ENCODE assay signal across 24 cellular contexts in genomic region chr3:194606941-194607340, GRCh38.
"Had no signal": no experiment of that assay in that cellular context is flagged by ENCODE, and none has a peak within 500 bp of the region (broad histone marks: within the 10 kb centered on the region; RNA-seq: fewer than 3 reads in every experiment).

No MANE protein-coding gene starts in this region.

- H3K9me3 ChIP-seq: Peyer's patch, SJSA1, SK-N-SH had no signal

- H3K4me3 ChIP-seq: K562, Peyer's patch, SJSA1 had no signal

- H3K27me3 ChIP-seq: Peyer's patch, SJSA1 had no signal

- ATAC-seq: activated CD4-positive, alpha-beta T cell treated with anti-CD3 and anti-CD28 coated beads for 36 hours; activated CD4-positive, CD25-positive, alpha-beta regulatory T cell treated with anti-CD3 and anti-CD28 coated beads, Interleukin-2, amount 50 U/mL, for 24 hours; activated naive CD8-positive, alpha-beta T cell treated with anti-CD3 and anti-CD28 coated beads, Interleukin-2, amount 50 U/mL, for 24 hours; activated T-cell treated with anti-CD3 and anti-CD28 coated beads, Interleukin-2, amount 50 U/mL, for 4 hours had no signal

- H3K4me1 ChIP-seq: Peyer's patch, SJSA1 had no signal

- H3K27ac ChIP-seq: Peyer's patch, SJSA1 had no signal

- DNase-seq: activated CD4-positive, alpha-beta memory T cell treated with anti-CD3 and anti-CD28 coated beads for 36 hours; activated CD4-positive, alpha-beta T cell treated with anti-CD3 and anti-CD28 coated beads for 36 hours; activated CD4-positive, alpha-beta T cell treated with anti-CD3 and anti-CD28 coated beads, Interleukin-2, amount 50 U/mL, for 1 hour; activated CD8-positive, alpha-beta memory T cell treated with anti-CD3 and anti-CD28 coated beads, Interleukin-2, amount 50 U/mL, for 4 hours; activated naive CD4-positive, alpha-beta T cell treated with anti-CD3 and anti-CD28 coated beads, Interleukin-2, amount 10 ng/mL, durations not matched to agents 7 days and 5 days; activated naive CD8-positive, alpha-beta T cell treated with anti-CD3 and anti-CD28 coated beads, Interleukin-2, amount 50 U/mL, for 24 hours; activated T-cell treated with anti-CD3 and anti-CD28 coated beads for 4 hours; activated T-cell treated with anti-CD3 and anti-CD28 coated beads, Interleukin-2, amount 50 U/mL, for 4 hours; anterior cingulate cortex; caudate nucleus; NCI-H1092 treated with DMSO at 0.1 percent for 48 hours; NCI-H1417 treated with DMSO at 0.1 percent for 48 hours; NCI-H187 treated with DMSO at 0.1 percent for 48 hours; NCI-H2171 treated with DMSO at 0.1 percent for 48 hours; NCI-H2227 treated with DMSO at 0.1 percent for 48 hours; NCI-H446; PC-3; Peyer's patch; RPMI8226; SHP77 treated with DMSO at 0.1 percent for 48 hours had no signal
